In the genomic region with DNA sequence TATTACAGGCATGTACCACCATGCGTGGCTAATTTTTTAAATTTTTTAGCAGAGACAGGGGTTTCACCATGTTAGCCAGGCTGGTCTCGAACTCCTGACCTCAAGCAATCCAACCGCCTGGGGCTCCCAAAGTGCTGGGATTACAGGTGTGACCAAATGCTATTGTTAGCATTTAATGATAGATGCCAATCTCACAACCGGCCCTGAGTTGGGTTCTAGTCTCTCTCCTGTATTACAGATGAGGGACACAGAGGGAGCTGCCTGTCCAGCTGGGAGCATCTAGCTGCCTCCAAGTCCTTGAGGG, we compare ENCODE assay signal across 17 cellular contexts. TPM values are rescaled to one million over a fixed set of nuclear protein-coding genes. Genes with fewer than 3 reads are reported as not detected.
DNase-seq lines count a peak whose midpoint lies in the region; ATAC-seq and TF ChIP-seq lines count a peak whose summit lies in the region.
"Had no signal": no experiment of that assay in that cellular context is flagged by ENCODE, and none has a peak within 500 bp of the region (broad histone marks: within the 10 kb centered on the region; RNA-seq: fewer than 3 reads in every experiment).

No MANE protein-coding gene starts in this region.

- TF ChIP-seq CTCF in heart right ventricle (IDR thresholded peaks at IDR 0.05): no peak
- TF ChIP-seq CTCF in Loucy (conservative IDR thresholded peaks at IDR 0.05; ENCODE audit: low read length): no peak
- TF ChIP-seq CTCF in MM.1S (IDR thresholded peaks at IDR 0.05; ENCODE audit: low read length): no peak

- H3K4ac ChIP-seq in trophoblast cell (ENCODE audit: low read depth, low read length): no peak overlapping the region

- no peaks in the 10 kb centered on the region for H3K27me3 ChIP-seq in right cardiac atrium (ENCODE audit: control insufficient read depth, insufficient read depth)
- no peaks in the 10 kb centered on the region for H3K27me3 ChIP-seq in heart right ventricle
- no peaks in the 10 kb centered on the region for H3K27me3 ChIP-seq in Loucy (ENCODE audit: insufficient read depth, low read length, poor library complexity, severe bottlenecking)
- no peaks in the 10 kb centered on the region for H3K27me3 ChIP-seq in trophoblast cell (ENCODE audit: insufficient read depth, low read length)
- no peaks in the 10 kb centered on the region for H3K27me3 ChIP-seq in MM.1S (replicated peaks; ENCODE audit: insufficient read depth, low read length)

- no peak overlapping the region for H2BK12ac ChIP-seq in trophoblast cell (ENCODE audit: low read length)

- no peak overlapping the region for H3K18ac ChIP-seq in trophoblast cell (ENCODE audit: low read length)

- H3K9ac ChIP-seq in Loucy (ENCODE audit: low read depth, low read length, poor library complexity, severe bottlenecking): peak overlapping the region; percentile 5
- H3K9ac ChIP-seq in trophoblast cell (ENCODE audit: low read length): no peak overlapping the region
- no peak overlapping the region for H3K9ac ChIP-seq in MM.1S (ENCODE audit: low read length)

- H3K27ac ChIP-seq in right cardiac atrium (ENCODE audit: low read length) (no peak overlapping the region), heart right ventricle (peak overlapping the region in 1 of 10 donors; percentile 72), trophoblast cell (ENCODE audit: low read depth, low read length) (no peak overlapping the region), MM.1S (ENCODE audit: low read length) (no peak overlapping the region)
- H3K27ac ChIP-seq: C4-2B had no signal

- WGBS in right cardiac atrium: 85% methylated on average over 4 of the region's 4 CpGs
- whole genome bisulfite sequencing in heart right ventricle, 2 donors: 82 to 86% methylated on average over 4 of the region's 4 CpGs
- no CpG with 5 or more reads among the region's 4 CpGs for WGBS in trophoblast cell (ENCODE audit: extremely low coverage, insufficient coverage, insufficient read length)

- no peak overlapping the region for H2BK120ac ChIP-seq in trophoblast cell (ENCODE audit: insufficient read depth, low read length, poor library complexity)

- no peak overlapping the region for H2AFZ ChIP-seq in Loucy (ENCODE audit: low read length)
- no peak overlapping the region for H2AFZ ChIP-seq in trophoblast cell (ENCODE audit: insufficient read depth, low read length, poor library complexity)
- no peak overlapping the region for H2AFZ ChIP-seq in MM.1S (ENCODE audit: low read length)

- H3K79me1 ChIP-seq in trophoblast cell (ENCODE audit: low read length): no peaks in the 10 kb centered on the region

- no peak overlapping the region for H3K23ac ChIP-seq in trophoblast cell (ENCODE audit: low read length)

- intact Hi-C loops in right cardiac atrium (cut with DNase I): no loop called here
- intact Hi-C loops in heart right ventricle (cut with DNase I): loop anchor here in 1 of 10 donors (10.0 kb wide), 1 partner anchor 51 kb away; the partner anchor contains the start of gene TESC

- H4K20me1 ChIP-seq in Loucy (ENCODE audit: insufficient read depth, low read length, poor library complexity, severe bottlenecking) (no peaks in the 10 kb centered on the region), MM.1S (ENCODE audit: insufficient read depth, low read length) (no peaks in the 10 kb centered on the region)

- H3K79me2 ChIP-seq in Loucy (ENCODE audit: insufficient read depth, low read length) (peaks cover 5% of the 10 kb centered on the region; the same call in 1 of the 2 replicates), trophoblast cell (ENCODE audit: control insufficient read depth, insufficient read depth, low read length, poor library complexity) (no peaks in the 10 kb centered on the region), MM.1S (ENCODE audit: low read length) (no peaks in the 10 kb centered on the region)

- DNase-seq in right cardiac atrium (peak in 2 of 3 donors; percentile 3 to 5), heart right ventricle (no peak), trophoblast cell (peak; percentile 53 to 75), MM.1S (no peak), medulla oblongata (ENCODE audit: extremely low spot score) (no peak)
- no peak for DNase-seq in activated CD4-positive, alpha-beta T cell treated with anti-CD3 and anti-CD28 coated beads for 48 hours
- DNase-seq: 8988T; CD4-positive, alpha-beta T cell; DMS79 treated with DMSO at 0.1 percent for 48 hours; GF-D8; GOT3; H7; HFFc6 had no signal

- no peak overlapping the region for H4K8ac ChIP-seq in trophoblast cell (ENCODE audit: low read depth, low read length)

- no peak overlapping the region for H2BK5ac ChIP-seq in trophoblast cell (ENCODE audit: low read depth, low read length, poor library complexity)

- H3K4me1 ChIP-seq in right cardiac atrium (ENCODE audit: control insufficient read depth, insufficient read depth, low read length): peaks cover under 1% of the 10 kb centered on the region
- H3K4me1 ChIP-seq in heart right ventricle: peaks cover 12 to 64% (median 33%) of the 10 kb centered on the region in 9 donors
- H3K4me1 ChIP-seq in Loucy (ENCODE audit: insufficient read depth, low read length, poor library complexity, severe bottlenecking): peaks cover 58% of the 10 kb centered on the region
- H3K4me1 ChIP-seq in trophoblast cell (ENCODE audit: control insufficient read depth in 1 of 2, insufficient read depth in 2 of 2, low read length in 2 of 2): peaks cover 4 to 8% of the 10 kb centered on the region in 2 experiments
- H3K4me1 ChIP-seq in MM.1S (ENCODE audit: low read length): no peaks in the 10 kb centered on the region

- no peak overlapping the region for H2AK5ac ChIP-seq in trophoblast cell (ENCODE audit: low read length)

- H3K9me2 ChIP-seq in Loucy (replicated peaks; ENCODE audit: low read depth, low read length) (no peaks in the 10 kb centered on the region), MM.1S (replicated peaks; ENCODE audit: insufficient read depth, low read length) (no peaks in the 10 kb centered on the region)

- no peak overlapping the region for H3K4me3 ChIP-seq in right cardiac atrium (ENCODE audit: low read length)
- no peak overlapping the region for H3K4me3 ChIP-seq in heart right ventricle
- H3K4me3 ChIP-seq in Loucy (ENCODE audit: low read length, poor library complexity, severe bottlenecking): no peak overlapping the region
- H3K4me3 ChIP-seq in trophoblast cell (ENCODE audit: low read depth, low read length): no peak overlapping the region
- no peak overlapping the region for H3K4me3 ChIP-seq in MM.1S (ENCODE audit: low read length)

- H3F3A ChIP-seq in Loucy (ENCODE audit: low read depth): no peaks in the 10 kb centered on the region
- no peaks in the 10 kb centered on the region for H3F3A ChIP-seq in MM.1S (ENCODE audit: insufficient read depth, low read length)

- no peaks in the 10 kb centered on the region for H3K9me3 ChIP-seq in right cardiac atrium (ENCODE audit: control insufficient read depth, low read length)
- no peaks in the 10 kb centered on the region for H3K9me3 ChIP-seq in heart right ventricle
- no peaks in the 10 kb centered on the region for H3K9me3 ChIP-seq in Loucy (ENCODE audit: insufficient read depth, low read depth, low read length)
- H3K9me3 ChIP-seq in trophoblast cell (ENCODE audit: insufficient read depth, low read depth, low read length): no peaks in the 10 kb centered on the region
- H3K9me3 ChIP-seq in MM.1S (replicated peaks; ENCODE audit: insufficient read depth, low read length): no peaks in the 10 kb centered on the region

- no peak overlapping the region for H4K91ac ChIP-seq in trophoblast cell (ENCODE audit: low read depth, low read length)

- H3K4me2 ChIP-seq in Loucy (ENCODE audit: low read depth, low read length, poor library complexity, severe bottlenecking): no peak overlapping the region
- H3K4me2 ChIP-seq in trophoblast cell (ENCODE audit: low read length): no peak overlapping the region
- no peak overlapping the region for H3K4me2 ChIP-seq in MM.1S (ENCODE audit: low read depth, low read length)

- no peak overlapping the region for H4K12ac ChIP-seq in trophoblast cell (ENCODE audit: low read depth, low read length)

- no peak overlapping the region for H3K14ac ChIP-seq in trophoblast cell (ENCODE audit: low read length)

- no peak for ATAC-seq in right cardiac atrium
- no peak for ATAC-seq in heart right ventricle
- ATAC-seq: HCT116 had no signal

- H3K36me3 ChIP-seq in heart right ventricle: no peaks in the 10 kb centered on the region
- H3K36me3 ChIP-seq in Loucy (ENCODE audit: insufficient read depth, low read length): peaks cover 37% of the 10 kb centered on the region; the same call in 1 of the 2 replicates
- H3K36me3 ChIP-seq in trophoblast cell (ENCODE audit: control insufficient read depth in 1 of 2, insufficient read depth in 2 of 2, low read length in 2 of 2): no peaks in the 10 kb centered on the region
- H3K36me3 ChIP-seq in MM.1S (replicated peaks; ENCODE audit: insufficient read depth, low read length): no peaks in the 10 kb centered on the region

RNA-seq across cellular contexts. Expression of gene TESC, which starts 55.7 kb away (rescaled TPM):
- total RNA-seq in right cardiac atrium (10 to 100 TPM; 23.1 to 98.5 (median 57.6) TPM), heart right ventricle (100 to 1,000 TPM in 2 of 10 donors, 10 to 100 TPM in 8; 37.3 to 122 (median 62.8) TPM)
- polyA plus RNA-seq in right cardiac atrium (71.7 TPM), heart right ventricle (10 to 100 TPM; 63.9 to 83.2 TPM)
- polyA plus RNA-seq in trophoblast cell (2013): 0.25 and 0.31 TPM in 2 replicates
- total RNA-seq: A673, HFFc6 had no signal

Comparison
In these comparisons a context has a peak if more than half of its experiments do, and no peak if none do; other contexts are left out.
1. DNase-seq: peak in right cardiac atrium (2 of 3) and trophoblast cell (2 of 2); none in heart right ventricle (0 of 2), MM.1S (single experiment), activated CD4-positive, alpha-beta T cell treated with anti-CD3 and anti-CD28 coated beads for 48 hours (single experiment) and medulla oblongata (single experiment).